Comparison of ENCODE assay signal across 22 cellular contexts in genomic region chr4:186733778-186734177, GRCh38. TPM values are rescaled to one million over a fixed set of nuclear protein-coding genes. Genes with fewer than 3 reads are reported as not detected.
"Had no signal": no experiment of that assay in that cellular context is flagged by ENCODE, and none has a peak within 500 bp of the region (broad histone marks: within the 10 kb centered on the region; RNA-seq: fewer than 3 reads in every experiment).

No MANE protein-coding gene starts in this region.

- H3K4me3 Mint-ChIP-seq: activated B cell treated with CpG ODN at 0.5 μM for 24 hours; activated CD8-positive, alpha-beta T cell treated with anti-CD3 and anti-CD28 coated beads for 36 hours; activated naive CD4-positive, alpha-beta T cell treated with anti-CD3 and anti-CD28 coated beads, Interleukin-2, amount 50 U/mL, for 24 hours; activated naive CD8-positive, alpha-beta T cell treated with anti-CD3 and anti-CD28 coated beads, Interleukin-2, amount 50 U/mL, for 24 hours; activated T-cell treated with anti-CD3 and anti-CD28 coated beads, Interleukin-2, amount 50 U/mL, for 4 hours; activated T-helper 17 cell treated with anti-CD3 and anti-CD28 coated beads, Interleukin-2, amount 50 U/mL, for 72 hours; naive thymus-derived CD4-positive, alpha-beta T cell; stimulated activated naive B cell treated with anti-CD40 and anti-IgM and Interleukin-4, amounts not matched to agents 10 μg/mL and 1 μg/mL and 100 μg/mL, for 72 hours had no signal

- H3K27me3 ChIP-seq: right lobe of liver, stomach, thyroid gland had no signal

- H3K4me1 ChIP-seq: right lobe of liver, stomach, thyroid gland had no signal

- H3K9me3 Mint-ChIP-seq: activated B cell treated with CpG ODN at 0.5 μM for 24 hours had no signal

- H3K9me3 ChIP-seq: right lobe of liver, stomach, thyroid gland had no signal

- H3K27ac ChIP-seq: right lobe of liver, stomach, thyroid gland had no signal

- H3K36me3 Mint-ChIP-seq: activated naive CD4-positive, alpha-beta T cell treated with anti-CD3 and anti-CD28 coated beads, Interleukin-2, amount 50 U/mL, for 24 hours had no signal

- H3K27ac Mint-ChIP-seq: activated B cell treated with CpG ODN at 0.5 μM for 24 hours; activated CD8-positive, alpha-beta T cell treated with anti-CD3 and anti-CD28 coated beads for 36 hours; activated naive CD4-positive, alpha-beta T cell treated with anti-CD3 and anti-CD28 coated beads, Interleukin-2, amount 50 U/mL, for 24 hours; activated naive CD8-positive, alpha-beta T cell treated with anti-CD3 and anti-CD28 coated beads, Interleukin-2, amount 50 U/mL, for 24 hours; activated T-helper 17 cell treated with anti-CD3 and anti-CD28 coated beads, Interleukin-2, amount 50 U/mL, for 72 hours; naive thymus-derived CD4-positive, alpha-beta T cell; stimulated activated naive B cell treated with anti-CD40 and anti-IgM and Interleukin-4, amounts not matched to agents 10 μg/mL and 1 μg/mL and 100 μg/mL, for 72 hours had no signal

- FAIRE-seq: endothelial cell of umbilical vein had no signal

- H3K36me3 ChIP-seq: right lobe of liver, stomach, thyroid gland had no signal

- H3K4me1 Mint-ChIP-seq: activated B cell treated with CpG ODN at 0.5 μM for 24 hours; activated naive CD4-positive, alpha-beta T cell treated with anti-CD3 and anti-CD28 coated beads, Interleukin-2, amount 50 U/mL, for 24 hours; activated naive CD8-positive, alpha-beta T cell treated with anti-CD3 and anti-CD28 coated beads, Interleukin-2, amount 50 U/mL, for 24 hours; activated T-helper 17 cell treated with anti-CD3 and anti-CD28 coated beads, Interleukin-2, amount 50 U/mL, for 72 hours; stimulated activated naive B cell treated with anti-CD40 and anti-IgM and Interleukin-4, amounts not matched to agents 10 μg/mL and 1 μg/mL and 100 μg/mL, for 72 hours had no signal

- DNase-seq: activated B cell treated with CpG ODN at 0.5 μM for 24 hours; activated CD4-positive, alpha-beta T cell treated with anti-CD3 and anti-CD28 coated beads, Interleukin-2, amount 50 U/mL, for 1 hour; activated CD8-positive, alpha-beta T cell treated with anti-CD3 and anti-CD28 coated beads for 36 hours; activated naive CD8-positive, alpha-beta T cell treated with anti-CD3 and anti-CD28 coated beads, Interleukin-2, amount 50 U/mL, for 24 hours; activated T-cell treated with anti-CD3 and anti-CD28 coated beads, Interleukin-2, amount 50 U/mL, for 4 hours; amygdala; central memory CD4-positive, alpha-beta T cell; foreskin fibroblast; head of caudate nucleus; hippocampal formation; left cardiac atrium; left ventricle myocardium superior; midbrain; naive thymus-derived CD4-positive, alpha-beta T cell; right lobe of liver; stimulated activated naive B cell treated with anti-CD40 and anti-IgM and Interleukin-4, amounts not matched to agents 10 μg/mL and 1 μg/mL and 100 μg/mL, for 72 hours; stomach; T-helper 2 cell; thyroid gland had no signal

- H3K4me3 ChIP-seq: right lobe of liver, stomach, thyroid gland had no signal

- ATAC-seq: activated CD8-positive, alpha-beta T cell treated with anti-CD3 and anti-CD28 coated beads for 36 hours; activated naive CD8-positive, alpha-beta T cell treated with anti-CD3 and anti-CD28 coated beads, Interleukin-2, amount 50 U/mL, for 24 hours; activated T-cell treated with anti-CD3 and anti-CD28 coated beads, Interleukin-2, amount 50 U/mL, for 4 hours; activated T-helper 17 cell treated with anti-CD3 and anti-CD28 coated beads, Interleukin-2, amount 50 U/mL, for 72 hours; left cardiac atrium; left ventricle myocardium superior; naive thymus-derived CD4-positive, alpha-beta T cell; stimulated activated naive B cell treated with anti-CD40 and anti-IgM and Interleukin-4, amounts not matched to agents 10 μg/mL and 1 μg/mL and 100 μg/mL, for 72 hours had no signal

RNA-seq across cellular contexts. Expression of gene FAT1, which starts 10.1 kb away (rescaled TPM):
- total RNA-seq: activated B cell treated with CpG ODN at 0.5 μM for 24 hours; activated CD8-positive, alpha-beta T cell treated with anti-CD3 and anti-CD28 coated beads for 36 hours; activated T-helper 17 cell treated with anti-CD3 and anti-CD28 coated beads, Interleukin-2, amount 50 U/mL, for 72 hours had no signal
- polyA plus RNA-seq: naive thymus-derived CD4-positive, alpha-beta T cell had no signal
